8 cellular contexts compared by ENCODE assay signal in genomic region chr2:113198790-113199612, GRCh38. TPM values are rescaled to one million over a fixed set of nuclear protein-coding genes. Genes with fewer than 3 reads are reported as not detected.
DNase-seq lines count a peak whose midpoint lies in the region; ATAC-seq, FAIRE-seq and TF ChIP-seq lines count a peak whose summit lies in the region.

No MANE protein-coding gene starts in this region.

- peak overlapping the region; percentile 79 for H3K4me3 Mint-ChIP-seq in dendritic cell treated with granulocyte-macrophage colony-stimulating factor and Interleukin-4, amounts not matched to agents 40 ng/mL and 50 ng/mL, for 4 days

- no peaks in the 10 kb centered on the region for H4K20me1 ChIP-seq in HepG2 (ENCODE audit: insufficient read depth, low read length)

- CTCF ChIA-PET in HepG2 (lab: Yijun Ruan, JAX; ENCODE audit: low intra/inter-chr PET ratio, low total read pairs), result interaction anchor here (0.8 to 4.3 kb wide), 7 partner anchors 31 to 172 kb away, joined by 3 to 80 read pairs (median 6); no protein-coding TSS in a partner anchor

- peak overlapping the region; percentile 80 for H3K4me2 ChIP-seq in HepG2 (ENCODE audit: low read depth, low read length)

- 1% methylated on average over 48 of the region's 79 CpGs for WGBS in HepG2 (ENCODE audit: low lambda C conversion rate)

- DNase-seq in GM06990 (ENCODE audit: extremely low read depth, insufficient read length), result peak; percentile 87
- peak; percentile 93 for DNase-seq in NCI-H2196 (lab: John Stamatoyannopoulos, UW; ENCODE audit: unreplicated experiment)
- DNase-seq in activated CD4-positive, alpha-beta T cell treated with anti-CD3 and anti-CD28 coated beads, Interleukin-2, amount 50 U/mL, for 4 hours, result peak; percentile 74 to 78
- peak; percentile 73 for DNase-seq in HepG2 (ENCODE audit: low spot score)
- DNase-seq in stimulated activated CD4-positive, alpha-beta T cell treated with anti-CD3 and anti-CD28 coated beads, Interleukin-2, amount 100 ng/mL, for 48 hours, result peak; percentile 76 to 82
- no peak for DNase-seq in kidney glomerular epithelial cell (lab: John Stamatoyannopoulos, UW)

- H3K4me1 Mint-ChIP-seq in dendritic cell treated with granulocyte-macrophage colony-stimulating factor and Interleukin-4, amounts not matched to agents 40 ng/mL and 50 ng/mL, for 4 days (ENCODE audit: low read depth), result peaks cover 25% of the 10 kb centered on the region

- H3K9ac ChIP-seq in HepG2 (ENCODE audit: insufficient read depth, low read depth, low read length), result peak overlapping the region; percentile 65

- TF ChIP-seq EP300 in HepG2 (IDR thresholded peaks at IDR 0.05; ENCODE audit: low read depth in 2 of 2, low read length in 2 of 2) (peak; percentile 38 to 58; a peak in 3 of 4 replicates), HepG2 (CRISPR knock-in tag; IDR thresholded peaks at IDR 0.05; ENCODE audit: borderline replicate concordance) (no peak)

- H3K36me3 ChIP-seq in GM06990 (ENCODE audit: control insufficient read depth, insufficient read depth, low read length), result peaks cover 50% of the 10 kb centered on the region
- H3K36me3 ChIP-seq in HepG2 (replicated peaks in 1 of 2; ENCODE audit: control insufficient read depth in 1 of 2, insufficient read depth in 2 of 2, low read length in 2 of 2), result no peaks in the 10 kb centered on the region; a peak in 1 of 5 replicates

- TF ChIP-seq RAD21 in HepG2 (CRISPR knock-in tag; IDR thresholded peaks at IDR 0.05), result peak; percentile 99

- POLR2A ChIA-PET in HepG2 (lab: Yijun Ruan, JAX), result interaction anchor here (0.7 to 3.4 kb wide), 27 partner anchors 13 to 554 kb away, joined by 3 to 66 read pairs (median 6); partner anchors contain the start of genes IL1RN and PSD4

- peak in 1 of 2 experiments; percentile 64; a peak in 2 of 4 replicates for TF ChIP-seq POLR2A in HepG2 (IDR thresholded peaks at IDR 0.05; ENCODE audit: insufficient read depth in 1 of 2, low read depth in 2 of 2, low read length in 2 of 2)

- no peak overlapping the region for H3K4me3 ChIP-seq in GM06990 (replicated peaks; ENCODE audit: low read depth, low read length)
- peak overlapping the region; percentile 68 to 83 (median 80) for H3K4me3 ChIP-seq in HepG2 (replicated peaks in 1 of 3; ENCODE audit: insufficient read depth in 1 of 3, low read depth in 2 of 3, low read length in 3 of 3)

- intact Hi-C loops in dendritic cell treated with granulocyte-macrophage colony-stimulating factor and Interleukin-4, amounts not matched to agents 40 ng/mL and 50 ng/mL, for 4 days (cut with micrococcal nuclease), result loop anchor here (1.0 to 2.0 kb wide), 2 partner anchors 62 to 117 kb away; no protein-coding TSS in a partner anchor
- intact Hi-C loops in HepG2 (cut with micrococcal nuclease; ENCODE audit: unreplicated experiment), result loop anchor here (1.0 to 2.0 kb wide), 4 partner anchors 42 to 119 kb away; no protein-coding TSS in a partner anchor

- in situ Hi-C loops in HepG2 (cut with HindIII; ENCODE audit: extremely low pct_ligation_motif_present, low pct_unique_long_range_greater_than_20kb), result loop anchor here (5.0 kb wide), 2 partner anchors 62 to 117 kb away; no protein-coding TSS in a partner anchor

- H3K27ac ChIP-seq in HepG2 (ENCODE audit: extremely low read length, insufficient read depth, low read length), result peak overlapping the region; percentile 46

- peaks cover 55% of the 10 kb centered on the region for H3K4me1 ChIP-seq in HepG2 (ENCODE audit: insufficient read depth, low read length)

- BruUV-seq in HepG2 (replicated peaks; lab: Mats Ljungman, UMichigan), result no TSS peak

- FAIRE-seq in HepG2 (lab: Jason Lieb, UNC), result no peak

- peak overlapping the region; percentile 53 for H3K27ac Mint-ChIP-seq in dendritic cell treated with granulocyte-macrophage colony-stimulating factor and Interleukin-4, amounts not matched to agents 40 ng/mL and 50 ng/mL, for 4 days

- H3K9me3 Mint-ChIP-seq in dendritic cell treated with granulocyte-macrophage colony-stimulating factor and Interleukin-4, amounts not matched to agents 40 ng/mL and 50 ng/mL, for 4 days, result no peaks in the 10 kb centered on the region

- H3K27me3 ChIP-seq in GM06990 (replicated peaks; ENCODE audit: control insufficient read depth, insufficient read depth, low read length), result no peaks in the 10 kb centered on the region
- no peaks in the 10 kb centered on the region; a peak in 1 of 5 replicates for H3K27me3 ChIP-seq in HepG2 (ENCODE audit: control insufficient read depth in 1 of 2, insufficient read depth in 2 of 2, low read length in 2 of 2)

- peak; percentile 49 for TF ChIP-seq CTCF in GM06990 (IDR thresholded peaks at IDR 0.05; ENCODE audit: insufficient read depth, low read length, poor library complexity, severe bottlenecking)
- peak; percentile 96 for TF ChIP-seq CTCF in HepG2 (CRISPR knock-in tag; IDR thresholded peaks at IDR 0.05)

- no peak overlapping the region for H2AFZ ChIP-seq in HepG2 (ENCODE audit: low read length)

- no peaks in the 10 kb centered on the region for H3K9me3 ChIP-seq in HepG2 (ENCODE audit: low read length)

- H3K36me3 Mint-ChIP-seq in dendritic cell treated with granulocyte-macrophage colony-stimulating factor and Interleukin-4, amounts not matched to agents 40 ng/mL and 50 ng/mL, for 4 days (ENCODE audit: low read depth), result peaks cover 80% of the 10 kb centered on the region

- ATAC-seq in HG02759 (IDR thresholded peaks at IDR 0.05; ENCODE audit: unreplicated experiment), result peak; percentile 85
- ATAC-seq in HepG2, result peak; percentile 86

- no peaks in the 10 kb centered on the region for H3K79me2 ChIP-seq in HepG2 (ENCODE audit: insufficient read depth, low read length)

- H3K27me3 Mint-ChIP-seq in dendritic cell treated with granulocyte-macrophage colony-stimulating factor and Interleukin-4, amounts not matched to agents 40 ng/mL and 50 ng/mL, for 4 days, result no peaks in the 10 kb centered on the region

TF ChIP-seq in HepG2, 621 proteins besides CTCF, POLR2A, EP300 and RAD21 (continues in another document):
- peak; percentile 75; the same call in 1 of the 2 replicates for TF ChIP-seq ZNF777 (CRISPR knock-in tag; IDR thresholded peaks at IDR 0.05)
- TF ChIP-seq MIER2 (CRISPR knock-in tag; IDR thresholded peaks at IDR 0.05), result no peak
- 0 out of 2 replicates have a peak, but pooled peaks have one; percentile 83 for TF ChIP-seq ZNF101 (CRISPR knock-in tag; IDR thresholded peaks at IDR 0.05; ENCODE audit: borderline replicate concordance, low read depth)
- TF ChIP-seq RFX1 (IDR thresholded peaks at IDR 0.05), result no peak
- TF ChIP-seq HMGXB4 (CRISPR knock-in tag; IDR thresholded peaks at IDR 0.05; ENCODE audit: borderline replicate concordance in 1 of 2, low read depth in 1 of 2), result peak; percentile 99
- TF ChIP-seq ZBTB46 (CRISPR knock-in tag; IDR thresholded peaks at IDR 0.05; ENCODE audit: borderline replicate concordance), result no peak
- no peak for TF ChIP-seq JUND (CRISPR knock-in tag; IDR thresholded peaks at IDR 0.05)
- TF ChIP-seq NR1H2 (CRISPR knock-in tag; IDR thresholded peaks at IDR 0.05; ENCODE audit: borderline replicate concordance, low read depth), result no peak

RNA-seq across cellular contexts. Expression of gene PSD4, which starts 25.2 kb away (rescaled TPM):
- total RNA-seq in HepG2 (2016; rRNA removed; fragmentation: Illumina TruSeq; extraction: Trizol), result 8.6 and 9.4 TPM in 2 replicates
- total RNA-seq in HepG2 (2016; cell fraction: cytosol; rRNA removed; fragmentation: Illumina TruSeq; extraction: Trizol; ENCODE audit: low read depth), result 1.8 and 2.1 TPM in 2 replicates
- 6.4 and 9.6 TPM in 2 replicates for total RNA-seq in HepG2 (2016; cell fraction: insoluble cytoplasmic fraction; rRNA removed; fragmentation: Illumina TruSeq; extraction: Trizol)
- 4.3 and 5.2 TPM in 2 replicates for total RNA-seq in HepG2 (2016; cell fraction: membrane; rRNA removed; fragmentation: Illumina TruSeq; extraction: Trizol)
- 10.2 and 10.4 TPM in 2 replicates for total RNA-seq in HepG2 (2016; cell fraction: nucleus; rRNA removed; fragmentation: Illumina TruSeq; extraction: Trizol)
- polyA plus RNA-seq in HepG2 (2011; rRNA removed), result 5.8 and 9.1 TPM in 2 replicates
- 4.3 and 4.7 TPM in 2 replicates for polyA plus RNA-seq in HepG2 (2011; cell fraction: cytosol; rRNA removed)
- polyA plus RNA-seq in HepG2 (2011; cell fraction: nucleus; rRNA removed), result 34.6 and 36.0 TPM in 2 replicates
- polyA plus RNA-seq in HepG2 (2012), result 9.7 and 12.9 TPM in 2 replicates
- polyA plus RNA-seq in HepG2 (2016; cell fraction: cytosol; fragmentation: Illumina TruSeq; extraction: Trizol; ENCODE audit: low read depth), result 1.3 TPM in 2 replicates
- polyA plus RNA-seq in HepG2 (2016; cell fraction: insoluble cytoplasmic fraction; fragmentation: Illumina TruSeq; extraction: Trizol; ENCODE audit: low read depth), result 4.3 and 6.8 TPM in 2 replicates
- 3.3 TPM in 2 replicates for polyA plus RNA-seq in HepG2 (2016; cell fraction: membrane; fragmentation: Illumina TruSeq; extraction: Trizol; ENCODE audit: low read depth)
- 14.7 and 15.0 TPM in 2 replicates for polyA plus RNA-seq in HepG2 (2016; cell fraction: nucleus; fragmentation: Illumina TruSeq; extraction: Trizol; ENCODE audit: insufficient read depth, low read depth)
- polyA minus RNA-seq in HepG2 (2011; rRNA and poly(A)+ RNA removed; ENCODE audit: low replicate concordance), result 3.6 and 13.9 TPM in 2 replicates
- 5.2 and 5.3 TPM in 2 replicates for polyA minus RNA-seq in HepG2 (2011; cell fraction: cytosol; rRNA and poly(A)+ RNA removed)
- 11.6 and 16.2 TPM in 2 replicates for polyA minus RNA-seq in HepG2 (2011; cell fraction: nucleus; rRNA and poly(A)+ RNA removed)
